23 cellular contexts compared by ENCODE assay signal in genomic region chr16:28311913-28312312, GRCh38. TPM values are rescaled to one million over a fixed set of nuclear protein-coding genes. Genes with fewer than 3 reads are reported as not detected.
DNase-seq lines count a peak whose midpoint lies in the region; ATAC-seq and TF ChIP-seq lines count a peak whose summit lies in the region.
"Had no signal": no experiment of that assay in that cellular context is flagged by ENCODE, and none has a peak within 500 bp of the region (broad histone marks: within the 10 kb centered on the region; RNA-seq: fewer than 3 reads in every experiment).

No MANE protein-coding gene starts in this region.

- H3K36me3 ChIP-seq in BLaER1: peaks cover 32% of the 10 kb centered on the region
- no peaks in the 10 kb centered on the region for H3K36me3 ChIP-seq in CD4-positive, CD25-positive, alpha-beta regulatory T cell (ENCODE audit: control insufficient read depth, insufficient read depth, low read length)
- H3K36me3 ChIP-seq: lower lobe of right lung, pancreas, stomach had no signal

- H3K4me2 ChIP-seq in BLaER1: peak overlapping the region; percentile 86

- H3K9me3 ChIP-seq in BLaER1: no peaks in the 10 kb centered on the region
- H3K9me3 ChIP-seq in CD4-positive, CD25-positive, alpha-beta regulatory T cell (ENCODE audit: control insufficient read depth in 2 of 2, low read length in 2 of 2): no peaks in the 10 kb centered on the region
- H3K9me3 ChIP-seq: lower lobe of right lung, pancreas, stomach had no signal

- H4K20me1 ChIP-seq in BLaER1: peaks cover 50% of the 10 kb centered on the region

- peaks cover 0 to 2% (median 0%) of the 10 kb centered on the region in 7 donors for H3K9me3 Mint-ChIP-seq in CD4-positive, CD25-positive, alpha-beta regulatory T cell
- no peaks in the 10 kb centered on the region for H3K9me3 Mint-ChIP-seq in nephron progenitor cell
- H3K9me3 Mint-ChIP-seq: type B pancreatic cell had no signal

- H3K27ac ChIP-seq in BLaER1: peak overlapping the region; percentile 80
- H3K27ac ChIP-seq in CD4-positive, CD25-positive, alpha-beta regulatory T cell (ENCODE audit: insufficient read depth, low read length, poor library complexity, severe bottlenecking): peak overlapping the region; percentile 80
- H3K27ac ChIP-seq: lower lobe of right lung, pancreas, stomach had no signal

- H3K4me1 ChIP-seq in BLaER1: peaks cover 71% of the 10 kb centered on the region
- H3K4me1 ChIP-seq in CD4-positive, CD25-positive, alpha-beta regulatory T cell (ENCODE audit: control insufficient read depth, insufficient read depth, low read length, poor library complexity, severe bottlenecking): peaks cover 56% of the 10 kb centered on the region
- H3K4me1 ChIP-seq: lower lobe of right lung, pancreas, stomach had no signal

- no peaks in the 10 kb centered on the region for H3K27me3 Mint-ChIP-seq in CD4-positive, CD25-positive, alpha-beta regulatory T cell
- peaks cover 6% of the 10 kb centered on the region for H3K27me3 Mint-ChIP-seq in nephron progenitor cell (ENCODE audit: low read depth, poor library complexity)
- H3K27me3 Mint-ChIP-seq: type B pancreatic cell had no signal

- peak overlapping the region; percentile 60; the same call in 1 of the 2 replicates for H3K9ac ChIP-seq in BLaER1

- no peak overlapping the region for H3K4me3 ChIP-seq in BLaER1
- no peak overlapping the region for H3K4me3 ChIP-seq in CD4-positive, CD25-positive, alpha-beta regulatory T cell (ENCODE audit: low read depth, low read length)
- H3K4me3 ChIP-seq: lower lobe of right lung, pancreas, stomach had no signal

- no peak for TF ChIP-seq CTCF in nephron progenitor cell (IDR thresholded peaks at IDR 0.05)

- no peaks in the 10 kb centered on the region for H3K27me3 ChIP-seq in BLaER1
- no peaks in the 10 kb centered on the region for H3K27me3 ChIP-seq in CD4-positive, CD25-positive, alpha-beta regulatory T cell (ENCODE audit: control insufficient read depth, insufficient read depth, low read length)
- H3K27me3 ChIP-seq: pancreas had no signal

- peaks cover 15% of the 10 kb centered on the region for H3K36me3 Mint-ChIP-seq in CD4-positive, CD25-positive, alpha-beta regulatory T cell
- H3K36me3 Mint-ChIP-seq in nephron progenitor cell (ENCODE audit: low read depth): peaks cover 44% of the 10 kb centered on the region

- peak overlapping the region in 1 of 4 donors; percentile 72 for H3K4me3 Mint-ChIP-seq in CD4-positive, CD25-positive, alpha-beta regulatory T cell
- no peak overlapping the region for H3K4me3 Mint-ChIP-seq in nephron progenitor cell
- H3K4me3 Mint-ChIP-seq: type B pancreatic cell had no signal

- peak overlapping the region; percentile 97 to 99 (median 98) for H3K27ac Mint-ChIP-seq in CD4-positive, CD25-positive, alpha-beta regulatory T cell
- H3K27ac Mint-ChIP-seq in nephron progenitor cell: peak overlapping the region; percentile 48
- H3K27ac Mint-ChIP-seq: type B pancreatic cell had no signal

- DNase-seq in CD4-positive, CD25-positive, alpha-beta regulatory T cell: no peak
- peak; percentile 25 for DNase-seq in activated T-helper 9 cell treated with anti-CD3 and anti-CD28 coated beads, Interleukin-2, amount 50 U/mL, for 16 hours (ENCODE audit: low read depth)
- no peak for DNase-seq in nephron progenitor cell
- no peak for DNase-seq in NCI-H82 treated with DMSO at 0.1 percent for 48 hours (lab: John Stamatoyannopoulos, UW; ENCODE audit: unreplicated experiment)
- DNase-seq in SKM-1 (lab: John Stamatoyannopoulos, UW; ENCODE audit: unreplicated experiment): no peak
- DNase-seq in NCI-H1105 (lab: John Stamatoyannopoulos, UW): no peak
- DNase-seq: activated gamma-delta T cell; anterior cingulate cortex; cerebellar nuclear complex; EL; hypothalamus; KG1; MV-4-11; NCI-H187; NCI-H774; pancreas; SIG-M5; stimulated activated CD4-positive, alpha-beta T cell treated with anti-CD3 and anti-CD28 coated beads, Interleukin-15, amount 100 ng/mL, for 24 hours; stomach had no signal

- H3K4me1 Mint-ChIP-seq in CD4-positive, CD25-positive, alpha-beta regulatory T cell: peaks cover 9 to 84% (median 31%) of the 10 kb centered on the region in 4 donors
- no peaks in the 10 kb centered on the region for H3K4me1 Mint-ChIP-seq in nephron progenitor cell

- ATAC-seq in CD4-positive, CD25-positive, alpha-beta regulatory T cell (ENCODE audit: low read depth in 2 of 2): no peak
- ATAC-seq: lower lobe of right lung, pancreas, sciatic nerve had no signal

RNA-seq across cellular contexts. Expression of gene SBK1, which starts 19.6 kb away (rescaled TPM):
- 20.2 TPM for total RNA-seq in CD4-positive, CD25-positive, alpha-beta regulatory T cell
- 1 to 10 TPM; 2.0 to 4.9 (median 3.1) TPM for polyA plus RNA-seq in CD4-positive, CD25-positive, alpha-beta regulatory T cell

RNA-seq across cellular contexts. Expression of gene NPIPB6, which starts 51.4 kb away (rescaled TPM):
- 3.0 TPM for total RNA-seq in CD4-positive, CD25-positive, alpha-beta regulatory T cell
- under 1 TPM in 2 of 4 donors, not detected in 2; 0.13 to 0.42 TPM for polyA plus RNA-seq in CD4-positive, CD25-positive, alpha-beta regulatory T cell
- total RNA-seq: lower lobe of right lung had no signal
